In the genomic region with DNA sequence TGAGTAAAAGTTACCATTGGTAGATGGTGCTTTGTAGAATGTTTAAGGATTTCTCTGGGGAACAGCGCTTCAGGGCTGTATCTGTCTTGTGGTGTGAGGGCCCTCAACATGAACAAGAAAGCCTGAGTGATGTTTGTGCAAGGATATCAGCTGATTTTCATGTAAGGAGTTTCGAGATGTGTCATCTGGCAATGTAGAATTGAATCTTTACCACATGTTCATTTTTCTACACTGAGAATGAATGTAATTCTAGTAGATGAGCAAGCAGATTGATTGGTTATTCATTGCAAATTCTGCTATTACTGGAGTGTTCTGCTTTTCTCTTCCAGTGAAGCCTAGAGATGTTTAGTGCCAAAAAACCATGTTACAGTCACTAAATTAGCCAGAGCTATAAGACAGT, we compare ENCODE assay signal across 10 cellular contexts.
DNase-seq lines count a peak whose midpoint lies in the region; ATAC-seq, FAIRE-seq and TF ChIP-seq lines count a peak whose summit lies in the region.
"Had no signal": no experiment of that assay in that cellular context is flagged by ENCODE, and none has a peak within 500 bp of the region (broad histone marks: within the 10 kb centered on the region; RNA-seq: fewer than 3 reads in every experiment).

No MANE protein-coding gene starts in this region.

- H3K4me1 Mint-ChIP-seq in chondrocyte (ENCODE audit: low read depth): peaks cover 81% of the 10 kb centered on the region

- H3K27me3 Mint-ChIP-seq in chondrocyte (ENCODE audit: low read depth): no peaks in the 10 kb centered on the region

- no peaks in the 10 kb centered on the region for H3K36me3 ChIP-seq in adrenal gland (replicated peaks in 1 of 2)

- H3K4me3 ChIP-seq in adrenal gland (no peak overlapping the region), dorsolateral prefrontal cortex (no peak overlapping the region)

- H3K9me3 Mint-ChIP-seq in chondrocyte (ENCODE audit: low read depth): peaks cover 3% of the 10 kb centered on the region
- H3K9me3 Mint-ChIP-seq: immature natural killer cell had no signal

- H3K4me1 ChIP-seq in adrenal gland (replicated peaks in 1 of 2): peaks cover 6 to 24% of the 10 kb centered on the region in 2 donors

- peak; percentile 63 for ATAC-seq in GM19397 (IDR thresholded peaks at IDR 0.05; ENCODE audit: unreplicated experiment)
- ATAC-seq in HG03039 (IDR thresholded peaks at IDR 0.05; ENCODE audit: unreplicated experiment): peak; percentile 68

- 90 to 99% (median 95%) methylated on average over 2 of the region's 2 CpGs for WGBS in adrenal gland, 4 donors

- H3K27ac ChIP-seq in adrenal gland: no peak overlapping the region
- peak overlapping the region in 1 of 59 donors; percentile 3 for H3K27ac ChIP-seq in dorsolateral prefrontal cortex

- TF ChIP-seq CTCF in chondrocyte (IDR thresholded peaks at IDR 0.05): no peak
- TF ChIP-seq CTCF in adrenal gland (IDR thresholded peaks at IDR 0.05): no peak
- no peak for TF ChIP-seq CTCF in dorsolateral prefrontal cortex (IDR thresholded peaks at IDR 0.05 in 54 of 56, conservative IDR thresholded peaks at IDR 0.05 in 2 of 56; ENCODE audit: low read depth in 1 of 56, partially characterized antibody in 56 of 56)

- H3K9me3 ChIP-seq in adrenal gland (replicated peaks in 1 of 3): no peaks in the 10 kb centered on the region

- FAIRE-seq in GM12891 (lab: Jason Lieb, UNC) (peak; percentile 59), RCC 7860 (lab: Jason Lieb, UNC) (no peak)

- H3K27me3 ChIP-seq in adrenal gland (no peaks in the 10 kb centered on the region), dorsolateral prefrontal cortex (no peaks in the 10 kb centered on the region)

- intact Hi-C loops in adrenal gland (cut with DNase I) (no loop called here), dorsolateral prefrontal cortex (cut with DNase I) (no loop called here)

- TF ChIP-seq POLR2A in GM12891 (IDR thresholded peaks at IDR 0.05; ENCODE audit: low read depth, low read length) (no peak), adrenal gland (IDR thresholded peaks at IDR 0.05) (no peak)

- peak overlapping the region; percentile 53 for H3K27ac Mint-ChIP-seq in chondrocyte (ENCODE audit: unreplicated experiment)
- H3K27ac Mint-ChIP-seq: immature natural killer cell had no signal

- peaks cover 11% of the 10 kb centered on the region for H3K36me3 Mint-ChIP-seq in chondrocyte (ENCODE audit: low read depth)
- H3K36me3 Mint-ChIP-seq: immature natural killer cell had no signal

- H3K4me3 Mint-ChIP-seq in chondrocyte (ENCODE audit: unreplicated experiment): no peak overlapping the region
- H3K4me3 Mint-ChIP-seq: immature natural killer cell had no signal

- DNase-seq in GM12891 (ENCODE audit: insufficient read length, low spot score) (no peak), chondrocyte (ENCODE audit: low spot score) (no peak), DMS114 treated with DMSO at 0.1 percent for 48 hours (lab: John Stamatoyannopoulos, UW; ENCODE audit: unreplicated experiment) (no peak), adrenal gland (no peak), dorsolateral prefrontal cortex (no peak), RCC 7860 (ENCODE audit: low spot score) (no peak)
- DNase-seq: GDM1, immature natural killer cell had no signal

TF ChIP-seq in GM12891, 5 proteins besides CTCF, POLR2A, EP300 and RAD21:
- TF ChIP-seq POU2F2 (IDR thresholded peaks at IDR 0.05; ENCODE audit: low read depth, low read length): 0 out of 2 replicates have a peak, but pooled peaks have one; percentile 34
- TF ChIP-seq SPI1 (IDR thresholded peaks at IDR 0.05; ENCODE audit: low read depth, low read length): peak; percentile 24; the same call in 1 of the 2 replicates
- no peak for TF ChIP-seq TAF1 (IDR thresholded peaks at IDR 0.05; ENCODE audit: low read depth, low read length)
